Comparison of ENCODE assay signal across 20 cellular contexts in the genomic region with DNA sequence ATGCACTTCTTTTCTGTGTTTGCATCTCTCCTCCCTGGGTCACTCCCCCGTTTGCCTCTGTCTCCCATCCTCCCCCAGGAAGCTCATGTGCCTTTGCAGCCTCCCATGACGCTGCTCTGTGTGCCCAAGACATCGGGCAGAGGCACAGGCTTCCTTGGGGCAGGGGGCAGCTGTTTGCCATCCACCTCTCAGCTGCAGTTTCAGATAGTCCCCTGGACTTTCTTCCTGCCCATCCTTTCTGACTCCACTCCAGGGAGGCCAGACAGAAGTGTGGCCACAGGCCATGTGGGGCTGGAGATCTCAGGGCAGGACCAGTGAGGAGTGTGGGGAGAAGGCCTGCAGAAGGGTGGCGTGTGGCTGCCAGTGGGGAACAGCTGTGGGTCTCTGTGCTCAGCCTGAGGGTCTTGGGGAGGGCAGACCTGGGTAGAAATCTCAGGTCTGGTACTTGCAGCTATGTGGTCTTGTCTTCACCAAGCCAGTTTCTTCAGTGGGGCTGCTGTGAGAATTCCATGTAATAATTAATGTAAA. TPM values are rescaled to one million over a fixed set of nuclear protein-coding genes. Genes with fewer than 3 reads are reported as not detected.
DNase-seq lines count a peak whose midpoint lies in the region; ATAC-seq, FAIRE-seq and TF ChIP-seq lines count a peak whose summit lies in the region.
"Had no signal": no experiment of that assay in that cellular context is flagged by ENCODE, and none has a peak within 500 bp of the region (broad histone marks: within the 10 kb centered on the region; RNA-seq: fewer than 3 reads in every experiment).

No MANE protein-coding gene starts in this region.

- TF ChIP-seq POLR2A in HepG2 (IDR thresholded peaks at IDR 0.05; ENCODE audit: insufficient read depth in 1 of 2, low read depth in 2 of 2, low read length in 2 of 2) (no peak), right lobe of liver (IDR thresholded peaks at IDR 0.05) (no peak), H1 (IDR thresholded peaks at IDR 0.05; ENCODE audit: control extremely low read depth in 1 of 2, low read depth in 2 of 2, low read length in 2 of 2) (no peak)

- no peaks in the 10 kb centered on the region for H3K79me2 ChIP-seq in HepG2 (ENCODE audit: insufficient read depth, low read length)
- H3K79me2 ChIP-seq in H1 (ENCODE audit: control insufficient read depth in 1 of 2, insufficient read depth in 2 of 2, low read length in 2 of 2), result no peaks in the 10 kb centered on the region
- H3K79me2 ChIP-seq in parathyroid adenoma, result no peaks in the 10 kb centered on the region

- peak overlapping the region; percentile 94 for H2BK20ac ChIP-seq in H1 (ENCODE audit: low read length)

- no peak overlapping the region for H3K27ac ChIP-seq in HepG2 (ENCODE audit: extremely low read length, insufficient read depth, low read length)
- H3K27ac ChIP-seq in right lobe of liver, result no peak overlapping the region
- peak overlapping the region; percentile 59; the same call in 1 of the 2 replicates for H3K27ac ChIP-seq in H1 (ENCODE audit: low read depth, low read length)
- H3K27ac ChIP-seq in parathyroid adenoma, result no peak overlapping the region
- H3K27ac ChIP-seq: body of pancreas, transverse colon, VCaP had no signal

- H3K23ac ChIP-seq in H1 (ENCODE audit: insufficient read length), result no peak overlapping the region

- no peak overlapping the region for H2BK120ac ChIP-seq in H1 (replicated peaks; ENCODE audit: low read depth, low read length)

- 12% methylated on average over 4 of the region's 4 CpGs for WGBS in HepG2 (ENCODE audit: low lambda C conversion rate)
- 50% methylated on average over 2 of the region's 4 CpGs for WGBS in right lobe of liver (ENCODE audit: insufficient coverage, low coverage, low lambda C conversion rate, missing lambda C conversion rate)
- 63% methylated on average over 4 of the region's 4 CpGs; no CpG with 5 or more reads in 1 of the 2 experiments for WGBS in H1 (ENCODE audit: extremely low coverage in 1 of 2, insufficient coverage in 1 of 2, insufficient read length in 1 of 2, insufficient replicate concordance in 2 of 2, low coverage in 1 of 2, low lambda C conversion rate in 2 of 2, missing lambda C conversion rate in 1 of 2), 2 experiments

- H3K4me1 ChIP-seq in HepG2 (ENCODE audit: insufficient read depth, low read length) (peaks cover 34% of the 10 kb centered on the region), right lobe of liver (peaks cover 0 to 4% (median 0%) of the 10 kb centered on the region in 4 donors), H1 (replicated peaks in 1 of 4; ENCODE audit: control insufficient read depth in 3 of 4, insufficient read depth in 4 of 4, low read length in 3 of 4) (peaks cover 0 to 20% (median 13%) of the 10 kb centered on the region in 4 experiments; a peak in 6 of 7 replicates), parathyroid adenoma (peaks cover 17% of the 10 kb centered on the region)

- peak overlapping the region; percentile 71 for H3K18ac ChIP-seq in H1 (ENCODE audit: extremely low read depth, low read length)

- peak overlapping the region; percentile 78; the same call in 1 of the 2 replicates for H4K8ac ChIP-seq in H1 (ENCODE audit: extremely low read depth, insufficient read depth, low read length)

- CTCF ChIA-PET in HepG2 (lab: Yijun Ruan, JAX; ENCODE audit: low intra/inter-chr PET ratio, low total read pairs) (interaction anchor here (2.1 to 2.7 kb wide), 2 partner anchors 835 to 856 kb away, joined by 11 to 14 read pairs; no protein-coding TSS in a partner anchor), H1 (lab: Charles Lee; ENCODE audit: partially characterized antibody) (interaction anchor here (0.6 to 7.1 kb wide), 30 partner anchors 9 to 860 kb away, joined by 3 to 44 read pairs (median 4); a partner anchor contains a TSS)

- H3K9ac ChIP-seq in HepG2 (ENCODE audit: insufficient read depth, low read depth, low read length), result peak overlapping the region; percentile 57
- H3K9ac ChIP-seq in H1 (replicated peaks in 1 of 4; ENCODE audit: extremely low read depth in 1 of 4, low read depth in 3 of 4, low read length in 3 of 4), result peak overlapping the region in 1 of 4 experiments; percentile 14; a peak in 1 of 7 replicates
- H3K9ac ChIP-seq in parathyroid adenoma, result no peak overlapping the region

- H3K23me2 ChIP-seq in H1 (ENCODE audit: low read depth, low read length), result no peaks in the 10 kb centered on the region

- H4K5ac ChIP-seq in H1 (ENCODE audit: insufficient read length, low read depth, low read length), result peak overlapping the region; percentile 26

- H4K20me1 ChIP-seq in HepG2 (ENCODE audit: insufficient read depth, low read length) (no peaks in the 10 kb centered on the region), H1 (replicated peaks in 1 of 2; ENCODE audit: control insufficient read depth in 1 of 2, insufficient read depth in 2 of 2, low read length in 2 of 2) (no peaks in the 10 kb centered on the region)

- FAIRE-seq in HepG2 (lab: Jason Lieb, UNC), result no peak
- no peak for FAIRE-seq in H1 (lab: Jason Lieb, UNC)

- intact Hi-C loops in HepG2 (cut with micrococcal nuclease; ENCODE audit: unreplicated experiment) (loop anchor here (1.0 kb wide), 1 partner anchor 835 kb away; no protein-coding TSS in a partner anchor), right lobe of liver (cut with DNase I) (loop anchor here in 1 of 2 donors (10.0 kb wide), 2 partner anchors 134 to 856 kb away; a partner anchor contains a TSS)

- H3K56ac ChIP-seq in H1 (replicated peaks; ENCODE audit: insufficient read length, low read depth, low read length), result no peak overlapping the region

- H3K4me3 ChIP-seq in HepG2 (replicated peaks in 1 of 3; ENCODE audit: insufficient read depth in 1 of 3, low read depth in 2 of 3, low read length in 3 of 3), result peak overlapping the region; percentile 55 to 79 (median 65)
- no peak overlapping the region for H3K4me3 ChIP-seq in right lobe of liver
- peak overlapping the region in 1 of 4 experiments; percentile 25; a peak in 1 of 8 replicates for H3K4me3 ChIP-seq in H1 (ENCODE audit: extremely low read depth in 1 of 4, insufficient read depth in 2 of 4, low read depth in 3 of 4, low read length in 4 of 4)
- no peak overlapping the region for H3K4me3 ChIP-seq in parathyroid adenoma (ENCODE audit: low read depth, low read length)
- H3K4me3 ChIP-seq: body of pancreas, transverse colon had no signal

- peak overlapping the region; percentile 79; the same call in 1 of the 2 replicates for H2BK5ac ChIP-seq in H1 (ENCODE audit: low read depth, low read length)

- ATAC-seq in HepG2, result peak; percentile 3
- ATAC-seq in right lobe of liver, result no peak
- no peak for ATAC-seq in HG03095 (IDR thresholded peaks at IDR 0.05; ENCODE audit: unreplicated experiment)

- H3K14ac ChIP-seq in H1 (ENCODE audit: insufficient read length), result no peak overlapping the region

- H2AFZ ChIP-seq in HepG2 (ENCODE audit: low read length) (peak overlapping the region; percentile 83), H1 (ENCODE audit: low read length) (peak overlapping the region; percentile 100), parathyroid adenoma (peak overlapping the region; percentile 93)

- H4K91ac ChIP-seq in H1 (replicated peaks; ENCODE audit: insufficient read length, low read length), result peak overlapping the region; percentile 88

- H2BK12ac ChIP-seq in H1 (ENCODE audit: low read depth, low read length), result peak overlapping the region; percentile 88; the same call in 1 of the 2 replicates

- TF ChIP-seq CTCF in HepG2 (CRISPR knock-in tag; IDR thresholded peaks at IDR 0.05) (no peak), right lobe of liver (IDR thresholded peaks at IDR 0.05) (no peak), H1 (IDR thresholded peaks at IDR 0.05; ENCODE audit: control extremely low read depth in 1 of 3, insufficient read depth in 1 of 3, low read depth in 1 of 3, low read length in 3 of 3) (no peak), parathyroid adenoma (IDR thresholded peaks at IDR 0.05) (no peak)

- TF ChIP-seq RAD21 in HepG2 (CRISPR knock-in tag; IDR thresholded peaks at IDR 0.05), result no peak
- TF ChIP-seq RAD21 in H1 (IDR thresholded peaks at IDR 0.05 in 1 of 2, conservative IDR thresholded peaks at IDR 0.05 in 1 of 2; ENCODE audit: low read depth in 2 of 2, low read length in 2 of 2), result 0 out of 4 replicates have a peak, but pooled peaks of 1 of the 2 experiments have one; percentile 0

- DNase-seq in HepG2 (ENCODE audit: low spot score) (no peak), right lobe of liver (no peak), H1 (ENCODE audit: low read depth in 1 of 2, low spot score in 2 of 2) (no peak), midbrain (lab: John Stamatoyannopoulos, UW) (no peak), NCI-H345 (lab: John Stamatoyannopoulos, UW) (no peak), GDM1 (lab: John Stamatoyannopoulos, UW) (no peak)
- DNase-seq: activated CD8-positive, alpha-beta T cell treated with anti-CD3 and anti-CD28 coated beads for 36 hours; activated T-cell treated with anti-CD3 and anti-CD28 coated beads, Interleukin-2, amount 50 U/mL, for 4 hours; body of pancreas; cortex of kidney; DMS79 treated with DMSO at 0.1 percent for 48 hours; GOT3; KBM-7; NCI-H2029 treated with DMSO at 0.1 percent for 48 hours; NCI-H524; SHP77; transverse colon had no signal

- H3K9me3 ChIP-seq in HepG2 (ENCODE audit: low read length) (no peaks in the 10 kb centered on the region), right lobe of liver (no peaks in the 10 kb centered on the region), H1 (ENCODE audit: insufficient read depth in 2 of 2, low read depth in 1 of 2, low read length in 1 of 2) (no peaks in the 10 kb centered on the region), parathyroid adenoma (ENCODE audit: control insufficient read depth, low read length) (no peaks in the 10 kb centered on the region)
- H3K9me3 ChIP-seq: body of pancreas, transverse colon had no signal

- H3K36me3 ChIP-seq in HepG2 (replicated peaks in 1 of 2; ENCODE audit: control insufficient read depth in 1 of 2, insufficient read depth in 2 of 2, low read length in 2 of 2) (no peaks in the 10 kb centered on the region), right lobe of liver (no peaks in the 10 kb centered on the region), H1 (ENCODE audit: control insufficient read depth in 2 of 4, insufficient read depth in 4 of 4, low read length in 3 of 4) (no peaks in the 10 kb centered on the region), parathyroid adenoma (ENCODE audit: control insufficient read depth, insufficient read depth, low read length) (no peaks in the 10 kb centered on the region)
- H3K36me3 ChIP-seq: transverse colon had no signal

- peak overlapping the region; percentile 11 for H3K4ac ChIP-seq in H1 (replicated peaks; ENCODE audit: insufficient read length, low read depth, low read length)

- H3K4me2 ChIP-seq in HepG2 (ENCODE audit: low read depth, low read length) (peak overlapping the region; percentile 100), H1 (ENCODE audit: insufficient read depth in 1 of 2, low read depth in 2 of 2, low read length in 2 of 2) (peak overlapping the region; percentile 0 to 48; a peak in 1 of 4 replicates), parathyroid adenoma (ENCODE audit: low read length) (no peak overlapping the region)

- H3K27me3 ChIP-seq in HepG2 (ENCODE audit: control insufficient read depth in 1 of 2, insufficient read depth in 2 of 2, low read length in 2 of 2) (no peaks in the 10 kb centered on the region), right lobe of liver (no peaks in the 10 kb centered on the region), H1 (replicated peaks in 1 of 4; ENCODE audit: control insufficient read depth in 3 of 4, extremely low read depth in 1 of 4, insufficient read depth in 3 of 4, low read length in 3 of 4) (no peaks in the 10 kb centered on the region), parathyroid adenoma (ENCODE audit: control insufficient read depth, insufficient read depth, low read length) (no peaks in the 10 kb centered on the region)
- H3K27me3 ChIP-seq: body of pancreas, transverse colon had no signal

- BruUV-seq in HepG2 (replicated peaks; lab: Mats Ljungman, UMichigan), result no TSS peak

- H2BK15ac ChIP-seq in H1 (ENCODE audit: low read length), result peak overlapping the region; percentile 97; the same call in 1 of the 2 replicates

- POLR2A ChIA-PET in HepG2 (lab: Yijun Ruan, JAX), result no interaction called here
- POLR2A ChIA-PET in H1 (lab: Charles Lee; ENCODE audit: partially characterized antibody), result interaction anchor here (0.8 to 2.0 kb wide), 4 partner anchors 10 to 950 kb away, joined by 3 to 7 read pairs (median 4); a partner anchor contains a TSS

- in situ Hi-C loops in HepG2 (cut with HindIII; ENCODE audit: extremely low pct_ligation_motif_present, low pct_unique_long_range_greater_than_20kb), result loop anchor here (10.0 kb wide), 1 partner anchor 206 kb away; no protein-coding TSS in a partner anchor

- TF ChIP-seq EP300 in HepG2 (IDR thresholded peaks at IDR 0.05; ENCODE audit: low read depth in 2 of 2, low read length in 2 of 2), result no peak
- no peak for TF ChIP-seq EP300 in HepG2 (CRISPR knock-in tag; IDR thresholded peaks at IDR 0.05; ENCODE audit: borderline replicate concordance)
- no peak for TF ChIP-seq EP300 in H1 (IDR thresholded peaks at IDR 0.05; ENCODE audit: borderline replicate concordance in 1 of 2, low read depth in 2 of 2, low read length in 2 of 2)

- no peaks in the 10 kb centered on the region; the same call in 1 of the 2 replicates for H3K79me1 ChIP-seq in H1 (ENCODE audit: low read depth, low read length)

- H2AK5ac ChIP-seq in H1 (ENCODE audit: low read depth, low read length), result no peak overlapping the region; the same call in 1 of the 2 replicates

RNA-seq across cellular contexts. Expression of a gene that starts 10.6 kb away (rescaled TPM):
- total RNA-seq in HepG2 (2016; rRNA removed; fragmentation: Illumina TruSeq; extraction: Trizol) (10.3 and 10.4 TPM in 2 replicates), right lobe of liver (10 to 100 TPM in 3 of 6 experiments, 1 to 10 TPM in 3; 5.7 to 13.2 (median 9.3) TPM)
- 10.9 and 13.8 TPM in 2 replicates for total RNA-seq in HepG2 (2016; cell fraction: cytosol; rRNA removed; fragmentation: Illumina TruSeq; extraction: Trizol; ENCODE audit: low read depth)
- total RNA-seq in HepG2 (2016; cell fraction: insoluble cytoplasmic fraction; rRNA removed; fragmentation: Illumina TruSeq; extraction: Trizol), result 9.3 and 9.8 TPM in 2 replicates
- 6.0 and 7.3 TPM in 2 replicates for total RNA-seq in HepG2 (2016; cell fraction: membrane; rRNA removed; fragmentation: Illumina TruSeq; extraction: Trizol)
- 10.6 and 11.4 TPM in 2 replicates for total RNA-seq in HepG2 (2016; cell fraction: nucleus; rRNA removed; fragmentation: Illumina TruSeq; extraction: Trizol)
- polyA plus RNA-seq in HepG2 (2011; rRNA removed) (12.2 and 13.2 TPM in 2 replicates), H1 (2011; rRNA removed) (9.3 and 11.7 TPM in 2 replicates)
- 6.4 and 11.6 TPM in 2 replicates for polyA plus RNA-seq in HepG2 (2011; cell fraction: cytosol; rRNA removed)
- 4.3 and 6.7 TPM in 2 replicates for polyA plus RNA-seq in HepG2 (2011; cell fraction: nucleus; rRNA removed)
- polyA plus RNA-seq in HepG2 (2012), result 6.4 and 6.6 TPM in 2 replicates
- 1.2 and 1.6 TPM in 2 replicates for polyA plus RNA-seq in HepG2 (2016; cell fraction: cytosol; fragmentation: Illumina TruSeq; extraction: Trizol; ENCODE audit: low read depth)
- 4.8 and 6.2 TPM in 2 replicates for polyA plus RNA-seq in HepG2 (2016; cell fraction: insoluble cytoplasmic fraction; fragmentation: Illumina TruSeq; extraction: Trizol; ENCODE audit: low read depth)
- 2.2 and 2.8 TPM in 2 replicates for polyA plus RNA-seq in HepG2 (2016; cell fraction: membrane; fragmentation: Illumina TruSeq; extraction: Trizol; ENCODE audit: low read depth)
- 10.1 and 10.4 TPM in 2 replicates for polyA plus RNA-seq in HepG2 (2016; cell fraction: nucleus; fragmentation: Illumina TruSeq; extraction: Trizol; ENCODE audit: insufficient read depth, low read depth)
- polyA minus RNA-seq in HepG2 (2011; rRNA and poly(A)+ RNA removed; ENCODE audit: low replicate concordance), result 25.6 and 32.5 TPM in 2 replicates
- 14.2 and 18.8 TPM in 2 replicates for polyA minus RNA-seq in HepG2 (2011; cell fraction: cytosol; rRNA and poly(A)+ RNA removed)
- polyA minus RNA-seq in HepG2 (2011; cell fraction: nucleus; rRNA and poly(A)+ RNA removed), result 14.0 and 15.4 TPM in 2 replicates
- 16.6 and 20.9 TPM in 2 replicates for total RNA-seq in H1 (2021; fragmentation: NEBNext Ultra II Directional; extraction: Animal tissue kit (Norgen Biotek cat#: 25700))
- polyA plus RNA-seq in H1 (2011; cell fraction: cytosol; rRNA removed), result 10.1 TPM
- polyA plus RNA-seq in H1 (2011; cell fraction: nucleus; rRNA removed), result 6.1 TPM
- polyA plus RNA-seq in H1 (2012, experiment 1 of 2), result 4.6 to 8.5 TPM (median 6.8 TPM) in 4 replicates
- 1.3 TPM for polyA plus RNA-seq in H1 (2012, experiment 2 of 2)
- polyA plus RNA-seq in H1 (2013, experiment 1 of 2), result 10.8 TPM
- 11.6 TPM for polyA plus RNA-seq in H1 (2013, experiment 2 of 2)
- 37.7 and 50.7 TPM in 2 replicates for polyA minus RNA-seq in H1 (2011; rRNA and poly(A)+ RNA removed)
- polyA minus RNA-seq in H1 (2011; cell fraction: cytosol; rRNA and poly(A)+ RNA removed), result 11.7 TPM
- polyA minus RNA-seq in H1 (2011; cell fraction: nucleus; rRNA and poly(A)+ RNA removed), result 22.2 TPM

Comparison
In these comparisons a context has a peak if more than half of its experiments do, and no peak if none do; other contexts are left out.
1. H3K4me3 ChIP-seq: peak in HepG2 (3 of 3); none in right lobe of liver (0 of 3) and parathyroid adenoma (single experiment).
2. Peak in every context shown above with its lines, with median percentiles within 50 percentile points of each other: H2AFZ ChIP-seq.